Comparison of ENCODE assay signal across 1 cellular context in genomic region chr4:148442830-148443549, GRCh38.
TF ChIP-seq lines count a peak whose summit lies in the region.

No MANE protein-coding gene starts in this region.

TF ChIP-seq in HEK293, 187 proteins besides CTCF, POLR2A, EP300 and RAD21 (continued from another document):
- TF ChIP-seq ZNF513 (tag by site-specific recombination; IDR thresholded peaks at IDR 0.05), result no peak
- no peak for TF ChIP-seq ZNF580 (tag by site-specific recombination; IDR thresholded peaks at IDR 0.05)
- TF ChIP-seq ZNF501 (tag by site-specific recombination; IDR thresholded peaks at IDR 0.05), result peak; percentile 35; the same call in 1 of the 2 replicates
- TF ChIP-seq ZBTB7A (tag by site-specific recombination; IDR thresholded peaks at IDR 0.05; ENCODE audit: low read depth), result 0 out of 2 replicates have a peak, but pooled peaks have one; percentile 27
- TF ChIP-seq ZBTB1 (tag by site-specific recombination; IDR thresholded peaks at IDR 0.05), result no peak
- TF ChIP-seq ZSCAN23 (tag by site-specific recombination; IDR thresholded peaks at IDR 0.05), result no peak
- no peak for TF ChIP-seq ZNF175 (tag by site-specific recombination; IDR thresholded peaks at IDR 0.05)
